17 cellular contexts compared by ENCODE assay signal in genomic region chr18:44807766-44808165, GRCh38.
"Had no signal": no experiment of that assay in that cellular context is flagged by ENCODE, and none has a peak within 500 bp of the region (broad histone marks: within the 10 kb centered on the region; RNA-seq: fewer than 3 reads in every experiment).

No MANE protein-coding gene starts in this region.

- DNase-seq: activated CD4-positive, alpha-beta T cell treated with anti-CD3 and anti-CD28 coated beads, Interleukin-2, amount 10 ng/mL, durations not matched to agents 7 days and 5 days; activated CD4-positive, CD25-positive, alpha-beta regulatory T cell; activated CD8-positive, alpha-beta memory T cell treated with anti-CD3 and anti-CD28 coated beads for 24 hours; activated naive CD4-positive, alpha-beta T cell treated with Interleukin-2 at 50 U/mL for 16 hours; adrenal gland; glutamatergic neuron; immature natural killer cell; ovary; right cardiac atrium; spleen; stimulated activated CD4-positive, alpha-beta T cell treated with anti-CD3 and anti-CD28 coated beads, Interleukin-1b, Interleukin-23, amount 100 ng/mL, for 48 hours; stimulated activated naive CD4-positive, alpha-beta T cell; T-helper 2 cell had no signal

- H3K4me3 ChIP-seq: adrenal gland, neural progenitor cell, ovary, spleen, suprapubic skin had no signal

- H3K9ac ChIP-seq: neural progenitor cell had no signal

- H3K9me3 ChIP-seq: adrenal gland, ovary, spleen, suprapubic skin had no signal

- H3K9me3 Mint-ChIP-seq: activated CD4-positive, alpha-beta T cell treated with anti-CD3 and anti-CD28 coated beads, Interleukin-2, amount 10 ng/mL, durations not matched to agents 7 days and 5 days; central memory CD8-positive, alpha-beta T cell; dendritic cell treated with granulocyte-macrophage colony-stimulating factor and Interleukin-4, amounts not matched to agents 40 ng/mL and 50 ng/mL, for 4 days; immature natural killer cell; neural progenitor cell had no signal

- H3K4me3 Mint-ChIP-seq: activated CD4-positive, alpha-beta T cell treated with anti-CD3 and anti-CD28 coated beads, Interleukin-2, amount 10 ng/mL, durations not matched to agents 7 days and 5 days; central memory CD8-positive, alpha-beta T cell; dendritic cell treated with granulocyte-macrophage colony-stimulating factor and Interleukin-4, amounts not matched to agents 40 ng/mL and 50 ng/mL, for 4 days; neural progenitor cell had no signal

- H3K27ac Mint-ChIP-seq: activated CD4-positive, alpha-beta T cell treated with anti-CD3 and anti-CD28 coated beads, Interleukin-2, amount 10 ng/mL, durations not matched to agents 7 days and 5 days; dendritic cell treated with granulocyte-macrophage colony-stimulating factor and Interleukin-4, amounts not matched to agents 40 ng/mL and 50 ng/mL, for 4 days; neural progenitor cell had no signal

- H3K27me3 ChIP-seq: adrenal gland, neural progenitor cell, ovary, spleen, suprapubic skin had no signal

- H3K27ac ChIP-seq: adrenal gland, neural progenitor cell, ovary, spleen, suprapubic skin had no signal

- H3K27me3 Mint-ChIP-seq: central memory CD8-positive, alpha-beta T cell had no signal

- H3K36me3 ChIP-seq: adrenal gland, neural progenitor cell, ovary, suprapubic skin had no signal
